1 cellular context compared by ENCODE assay signal in genomic region chr17:74759243-74759801, GRCh38.
TF ChIP-seq lines count a peak whose summit lies in the region.

No MANE protein-coding gene starts in this region.

TF ChIP-seq in GM12878, 131 proteins besides CTCF, POLR2A, EP300 and RAD21:
- no peak for TF ChIP-seq BMI1 (IDR thresholded peaks at IDR 0.05; ENCODE audit: borderline replicate concordance)
- TF ChIP-seq FOS (IDR thresholded peaks at IDR 0.05; ENCODE audit: borderline replicate concordance, extremely low read depth, insufficient read length): no peak
- TF ChIP-seq POU2F2 (IDR thresholded peaks at IDR 0.05; ENCODE audit: borderline replicate concordance, low read depth, low read length): no peak
- no peak for TF ChIP-seq USF2 (IDR thresholded peaks at IDR 0.05; ENCODE audit: borderline replicate concordance, low read depth, low read length)
- TF ChIP-seq ZBTB4 (CRISPR knock-in tag; IDR thresholded peaks at IDR 0.05): no peak
- peak; percentile 84 for TF ChIP-seq RUNX3 (IDR thresholded peaks at IDR 0.05; ENCODE audit: low read length)
- TF ChIP-seq TCF3 (IDR thresholded peaks at IDR 0.05; ENCODE audit: borderline replicate concordance, insufficient read depth, low read depth, low read length): 0 out of 2 replicates have a peak, but pooled peaks have one; percentile 59
- no peak for TF ChIP-seq ZNF622 (IDR thresholded peaks at IDR 0.05)
- no peak for TF ChIP-seq IRF3 (IDR thresholded peaks at IDR 0.05)
- peak; percentile 41; the same call in 1 of the 2 replicates for TF ChIP-seq TCF12 (IDR thresholded peaks at IDR 0.05; ENCODE audit: low read depth, low read length)
- TF ChIP-seq CHD2 (IDR thresholded peaks at IDR 0.05; ENCODE audit: borderline replicate concordance, low read depth, low read length): no peak
- TF ChIP-seq MXI1 (IDR thresholded peaks at IDR 0.05; ENCODE audit: low read depth, low read length): no peak
- no peak for TF ChIP-seq E2F4 (IDR thresholded peaks at IDR 0.05; ENCODE audit: low read depth, low read length)
- TF ChIP-seq ETV6 (conservative IDR thresholded peaks at IDR 0.05 in 1 of 2, IDR thresholded peaks at IDR 0.05 in 1 of 2; ENCODE audit: borderline replicate concordance in 1 of 2, low read depth in 1 of 2): no peak
- TF ChIP-seq CUX1 (IDR thresholded peaks at IDR 0.05; ENCODE audit: insufficient replicate concordance, low read depth, low read length): no peak
- no peak for TF ChIP-seq TARDBP (IDR thresholded peaks at IDR 0.05; ENCODE audit: borderline replicate concordance)
- no peak for TF ChIP-seq ZNF592 (IDR thresholded peaks at IDR 0.05)
- TF ChIP-seq ESRRA (IDR thresholded peaks at IDR 0.05; ENCODE audit: low read length): no peak
- TF ChIP-seq NR2C2 (IDR thresholded peaks at IDR 0.05; ENCODE audit: borderline replicate concordance, control insufficient read depth, insufficient read length, low read depth): no peak
- TF ChIP-seq SMC3 (IDR thresholded peaks at IDR 0.05; ENCODE audit: borderline replicate concordance, low read length): peak; percentile 46; the same call in 1 of the 2 replicates
- TF ChIP-seq EED (IDR thresholded peaks at IDR 0.05; ENCODE audit: low read depth): 0 out of 2 replicates have a peak, but pooled peaks have one; percentile 26
TF ChIP-seq in GM12878: peak in this region for 5.
